In genomic region chr9:98555851-98556465, GRCh38 we compare ENCODE assay signal across 16 cellular contexts.
DNase-seq lines count a peak whose midpoint lies in the region; ATAC-seq, FAIRE-seq and TF ChIP-seq lines count a peak whose summit lies in the region.
"Had no signal": no experiment of that assay in that cellular context is flagged by ENCODE, and none has a peak within 500 bp of the region (broad histone marks: within the 10 kb centered on the region; RNA-seq: fewer than 3 reads in every experiment).

No MANE protein-coding gene starts in this region.

- H3K4me1 ChIP-seq in astrocyte (ENCODE audit: insufficient read depth, low read length) = peaks cover 22% of the 10 kb centered on the region
- H3K4me1 ChIP-seq in endodermal cell (ENCODE audit: control insufficient read depth, insufficient read depth, low read length) = no peaks in the 10 kb centered on the region
- H3K4me1 ChIP-seq: BLaER1 had no signal

- 87 to 96% methylated on average over 8 of the region's 8 CpGs for WGBS in endodermal cell (ENCODE audit: insufficient coverage in 1 of 2, insufficient read length in 1 of 2), 2 experiments

- H3K27me3 ChIP-seq in astrocyte (ENCODE audit: insufficient read depth, low read length) (no peaks in the 10 kb centered on the region), endodermal cell (ENCODE audit: control insufficient read depth, insufficient read depth, low read length, poor library complexity, severe bottlenecking) (no peaks in the 10 kb centered on the region)
- H3K27me3 ChIP-seq: BLaER1 had no signal

- H3K36me3 ChIP-seq in astrocyte (ENCODE audit: insufficient read depth, low read length) = no peaks in the 10 kb centered on the region
- H3K36me3 ChIP-seq in endodermal cell (ENCODE audit: control insufficient read depth, insufficient read depth, low read length) = no peaks in the 10 kb centered on the region
- H3K36me3 ChIP-seq: BLaER1 had no signal

- H3K27ac Mint-ChIP-seq in astrocyte (ENCODE audit: unreplicated experiment) (peak overlapping the region; percentile 34), endodermal cell (no peak overlapping the region), osteocyte (ENCODE audit: unreplicated experiment) (no peak overlapping the region)
- H3K27ac Mint-ChIP-seq: CD4-positive, CD25-positive, alpha-beta regulatory T cell had no signal

- no peak overlapping the region for H2AFZ ChIP-seq in astrocyte (ENCODE audit: low read depth, low read length)
- H2AFZ ChIP-seq: GM23248 had no signal

- H3K9me3 Mint-ChIP-seq in astrocyte (ENCODE audit: unreplicated experiment) (no peaks in the 10 kb centered on the region), endodermal cell (no peaks in the 10 kb centered on the region), osteocyte (ENCODE audit: unreplicated experiment) (no peaks in the 10 kb centered on the region)

- no peak for FAIRE-seq in astrocyte (lab: Jason Lieb, UNC)
- FAIRE-seq: GM12878, H54 had no signal

- H3K36me3 Mint-ChIP-seq in astrocyte (ENCODE audit: low read depth, unreplicated experiment) = no peaks in the 10 kb centered on the region
- no peaks in the 10 kb centered on the region for H3K36me3 Mint-ChIP-seq in endodermal cell (ENCODE audit: low read depth)
- no peaks in the 10 kb centered on the region for H3K36me3 Mint-ChIP-seq in osteocyte (ENCODE audit: unreplicated experiment)
- H3K36me3 Mint-ChIP-seq: CD4-positive, CD25-positive, alpha-beta regulatory T cell had no signal

- no peaks in the 10 kb centered on the region for H3K79me2 ChIP-seq in astrocyte (ENCODE audit: insufficient read depth, low read length)

- H3K4me3 ChIP-seq in astrocyte (ENCODE audit: insufficient read depth, low read depth, low read length) = no peak overlapping the region
- H3K4me3 ChIP-seq in endodermal cell (ENCODE audit: low read length) = no peak overlapping the region
- H3K4me3 ChIP-seq: BLaER1, GM12878, GM23248 had no signal

- DNase-seq in activated CD8-positive, alpha-beta memory T cell treated with anti-CD3 and anti-CD28 coated beads for 24 hours = peak; percentile 11
- no peak for DNase-seq in activated CD8-positive, alpha-beta memory T cell treated with anti-CD3 and anti-CD28 coated beads, Interleukin-2, amount 50 U/mL, for 48 hours
- no peak for DNase-seq in astrocyte (ENCODE audit: low read depth)
- peak; percentile 34 for DNase-seq in endodermal cell
- DNase-seq in osteocyte (ENCODE audit: extremely low spot score, unreplicated experiment) = peak; percentile 66
- no peak for DNase-seq in KG1 (lab: John Stamatoyannopoulos, UW)
- DNase-seq in activated naive CD4-positive, alpha-beta T cell (lab: John Stamatoyannopoulos, UW) = no peak
- DNase-seq: 8988T; AML-193; CD4-positive, CD25-positive, alpha-beta regulatory T cell; DMS53; GM23248 had no signal

- H3K9me3 ChIP-seq in astrocyte (ENCODE audit: insufficient read depth, low read depth, low read length) (no peaks in the 10 kb centered on the region), endodermal cell (ENCODE audit: control insufficient read depth, low read length) (no peaks in the 10 kb centered on the region)
- H3K9me3 ChIP-seq: BLaER1 had no signal

- no peak for ATAC-seq in GM18502 (IDR thresholded peaks at IDR 0.05; ENCODE audit: poor library complexity, unreplicated experiment)
- ATAC-seq: GM12878 had no signal

- no peaks in the 10 kb centered on the region for H4K20me1 ChIP-seq in astrocyte (ENCODE audit: insufficient read depth, low read length)
- H4K20me1 ChIP-seq: BLaER1 had no signal

- H3K4me1 Mint-ChIP-seq in astrocyte (ENCODE audit: low read depth, unreplicated experiment) (peaks cover 24% of the 10 kb centered on the region), endodermal cell (no peaks in the 10 kb centered on the region), osteocyte (ENCODE audit: unreplicated experiment) (no peaks in the 10 kb centered on the region)
- H3K4me1 Mint-ChIP-seq: CD4-positive, CD25-positive, alpha-beta regulatory T cell had no signal

- TF ChIP-seq CTCF in astrocyte (IDR thresholded peaks at IDR 0.05; ENCODE audit: insufficient read depth, low read depth, low read length) (no peak), endodermal cell (conservative IDR thresholded peaks at IDR 0.05) (no peak), osteocyte (IDR thresholded peaks at IDR 0.05) (no peak)

- no peak overlapping the region for H3K9ac ChIP-seq in astrocyte (ENCODE audit: low read length)
- H3K9ac ChIP-seq in endodermal cell (ENCODE audit: extremely low read depth, low read length, poor library complexity, severe bottlenecking) = no peak overlapping the region
- H3K9ac ChIP-seq: BLaER1, GM23248 had no signal

- H3K4me3 Mint-ChIP-seq in astrocyte (ENCODE audit: unreplicated experiment) (no peak overlapping the region), endodermal cell (no peak overlapping the region), osteocyte (ENCODE audit: unreplicated experiment) (no peak overlapping the region)
- H3K4me3 Mint-ChIP-seq: CD4-positive, CD25-positive, alpha-beta regulatory T cell had no signal

- no peak overlapping the region for H3K4me2 ChIP-seq in astrocyte (ENCODE audit: low read length)
- H3K4me2 ChIP-seq: BLaER1 had no signal

- H3K27me3 Mint-ChIP-seq in astrocyte (ENCODE audit: low read depth, unreplicated experiment) (peaks cover 17% of the 10 kb centered on the region), endodermal cell (ENCODE audit: insufficient read depth) (no peaks in the 10 kb centered on the region), osteocyte (ENCODE audit: unreplicated experiment) (peaks cover 27% of the 10 kb centered on the region)

- H3K27ac ChIP-seq in astrocyte (ENCODE audit: low read depth, low read length) = no peak overlapping the region
- no peak overlapping the region for H3K27ac ChIP-seq in endodermal cell (ENCODE audit: low read depth, low read length)
- H3K27ac ChIP-seq: BLaER1, GM23248 had no signal

Comparison
In these comparisons a context has a peak if more than half of its experiments do, and no peak if none do; other contexts are left out.
1. DNase-seq: peak in activated CD8-positive, alpha-beta memory T cell treated with anti-CD3 and anti-CD28 coated beads for 24 hours (single experiment), endodermal cell (single experiment) and osteocyte (single experiment); none in activated CD8-positive, alpha-beta memory T cell treated with anti-CD3 and anti-CD28 coated beads, Interleukin-2, amount 50 U/mL, for 48 hours (single experiment), astrocyte (single experiment), KG1 (single experiment) and activated naive CD4-positive, alpha-beta T cell (0 of 4).